Comparison of ENCODE assay signal across 1 cellular context in genomic region chr12:116113398-116114130, GRCh38.
TF ChIP-seq lines count a peak whose summit lies in the region.

No MANE protein-coding gene starts in this region.

TF ChIP-seq in H1, 55 proteins besides CTCF, POLR2A, EP300 and RAD21:
- no peak for TF ChIP-seq ATF3 (IDR thresholded peaks at IDR 0.05; ENCODE audit: insufficient read depth, low read depth, low read length)
- no peak for TF ChIP-seq KDM5A (IDR thresholded peaks at IDR 0.05; ENCODE audit: low read length)
- no peak for TF ChIP-seq CEBPB (IDR thresholded peaks at IDR 0.05; ENCODE audit: low read depth, low read length)
- no peak for TF ChIP-seq GABPA (IDR thresholded peaks at IDR 0.05; ENCODE audit: borderline replicate concordance, insufficient read depth, low read length)
- TF ChIP-seq HDAC2 (IDR thresholded peaks at IDR 0.05; ENCODE audit: borderline replicate concordance in 1 of 2, low read depth in 2 of 2, low read length in 2 of 2): no peak
- TF ChIP-seq SIN3A (conservative IDR thresholded peaks at IDR 0.05 in 1 of 2, IDR thresholded peaks at IDR 0.05 in 1 of 2; ENCODE audit: low read depth in 1 of 2, low read length in 2 of 2): no peak
- no peak for TF ChIP-seq HDAC6 (IDR thresholded peaks at IDR 0.05; ENCODE audit: low read depth, low read length)
- TF ChIP-seq ASH2L (IDR thresholded peaks at IDR 0.05; ENCODE audit: low read length): no peak
- TF ChIP-seq SP4 (IDR thresholded peaks at IDR 0.05; ENCODE audit: low read length): no peak
- no peak for TF ChIP-seq SIX5 (IDR thresholded peaks at IDR 0.05; ENCODE audit: low read depth, low read length)
- TF ChIP-seq E2F6 (IDR thresholded peaks at IDR 0.05): no peak
- TF ChIP-seq KDM1A (IDR thresholded peaks at IDR 0.05; ENCODE audit: borderline replicate concordance, low read length): no peak
- no peak for TF ChIP-seq GTF2F1 (IDR thresholded peaks at IDR 0.05; ENCODE audit: borderline replicate concordance, low read depth, low read length)
- TF ChIP-seq TEAD4 (IDR thresholded peaks at IDR 0.05; ENCODE audit: low read depth, low read length): no peak
- TF ChIP-seq TCF12 (IDR thresholded peaks at IDR 0.05; ENCODE audit: low read depth, low read length): no peak
- TF ChIP-seq FOSL1 (IDR thresholded peaks at IDR 0.05; ENCODE audit: insufficient read depth, low read depth, low read length): no peak
- TF ChIP-seq KDM4A (IDR thresholded peaks at IDR 0.05; ENCODE audit: low read depth, low read length, severe bottlenecking): no peak
